25 cellular contexts compared by ENCODE assay signal in the genomic region with DNA sequence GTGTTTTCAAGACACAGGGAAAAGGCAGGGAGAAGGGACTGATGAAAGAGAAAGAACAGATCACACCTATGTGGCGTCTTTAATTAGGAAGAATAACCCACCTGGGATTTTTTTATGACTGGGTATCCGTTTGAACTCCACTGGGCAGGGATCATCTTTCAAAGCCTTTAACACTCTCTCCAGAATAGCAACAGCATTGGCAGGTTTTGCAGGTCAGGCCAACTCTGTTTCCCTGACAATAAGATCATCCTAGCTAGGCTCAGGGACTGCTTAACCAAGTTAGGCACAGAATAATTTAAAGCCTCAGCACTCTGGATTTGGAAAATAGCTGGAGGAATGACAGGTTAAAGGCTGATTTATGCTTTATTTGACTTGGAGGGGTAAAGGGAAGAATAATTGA.
"Had no signal": no experiment of that assay in that cellular context is flagged by ENCODE, and none has a peak within 500 bp of the region (broad histone marks: within the 10 kb centered on the region; RNA-seq: fewer than 3 reads in every experiment).

No MANE protein-coding gene starts in this region.

- DNase-seq: dermis blood vessel endothelial cell; effector memory CD8-positive, alpha-beta T cell; erythroblast; esophagus squamous epithelium; foreskin melanocyte; glutamatergic neuron; heart right ventricle; hippocampal formation; left cardiac atrium; left lung; mesendoderm; natural killer cell; occipital lobe; ovary; posterior cingulate gyrus; psoas muscle; right cardiac atrium; spleen; stimulated activated CD4-positive, alpha-beta T cell treated with anti-CD3 and anti-CD28 coated beads, Interleukin-4, amount 100 ng/mL, for 4 hours; stimulated activated naive CD8-positive, alpha-beta T cell treated with anti-CD3 and anti-CD28 coated beads, Interleukin-15, Interleukin-2, amounts not matched to agents 100 U/mL and 50 U/mL, for 24 hours; substantia nigra; testis; tibial artery had no signal

- H3K4me3 ChIP-seq: esophagus squamous epithelium, heart right ventricle, left lung, ovary, psoas muscle, skin epidermis, spleen, testis, tibial artery had no signal

- H3K36me3 ChIP-seq: esophagus squamous epithelium, heart right ventricle, left lung, ovary, spleen, tibial artery had no signal

- H3K4me1 ChIP-seq: esophagus squamous epithelium, left lung, psoas muscle, spleen, testis, tibial artery had no signal

- H3K27ac ChIP-seq: esophagus squamous epithelium, heart right ventricle, left lung, ovary, psoas muscle, skin epidermis, spleen, testis, tibial artery had no signal

- H3K27me3 ChIP-seq: esophagus squamous epithelium, heart right ventricle, left lung, ovary, spleen, testis, tibial artery had no signal

- H3K9me3 ChIP-seq: esophagus squamous epithelium, left lung, ovary, psoas muscle, spleen, testis, tibial artery had no signal

- ATAC-seq: effector memory CD8-positive, alpha-beta T cell; heart right ventricle; left cardiac atrium; left lung; natural killer cell; right cardiac atrium; stimulated activated memory B cell treated with anti-CD40 and anti-IgM and Interleukin-4, amounts not matched to agents 10 μg/mL and 1 μg/mL and 100 μg/mL, for 72 hours; stimulated activated naive CD8-positive, alpha-beta T cell treated with anti-CD3 and anti-CD28 coated beads, Interleukin-15, Interleukin-2, amounts not matched to agents 100 U/mL and 50 U/mL, for 24 hours had no signal
